22 cellular contexts compared by ENCODE assay signal in the genomic region with DNA sequence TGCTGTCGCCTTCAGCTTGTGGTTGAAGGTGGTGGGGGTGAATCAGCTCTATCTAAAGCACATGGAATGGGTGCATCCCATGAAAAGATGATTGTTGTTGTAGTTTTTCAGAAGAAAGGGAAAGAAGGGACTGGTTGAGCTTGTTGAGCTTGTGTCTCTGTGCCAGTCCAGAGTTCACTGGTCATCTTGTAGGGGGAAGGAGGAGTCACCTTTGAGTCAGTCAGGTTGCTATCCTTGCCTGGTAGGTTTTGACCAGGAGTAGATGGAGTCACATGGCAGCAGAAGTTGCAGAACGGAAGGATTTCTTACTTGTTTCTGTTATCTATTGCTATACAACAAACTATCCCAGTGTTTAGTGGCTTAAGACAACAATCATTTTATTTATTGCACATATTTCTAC.
"Had no signal": no experiment of that assay in that cellular context is flagged by ENCODE, and none has a peak within 500 bp of the region (broad histone marks: within the 10 kb centered on the region; RNA-seq: fewer than 3 reads in every experiment).

No MANE protein-coding gene starts in this region.

- H3K27ac ChIP-seq: colonic mucosa, dorsolateral prefrontal cortex, epithelial cell of prostate, heart left ventricle, lower lobe of right lung, pancreas, psoas muscle, right atrium auricular region, stomach, suprapubic skin, transverse colon had no signal

- H3K4me3 ChIP-seq: breast epithelium, colonic mucosa, dorsolateral prefrontal cortex, heart left ventricle, lower lobe of right lung, pancreas, psoas muscle, right atrium auricular region, stomach, suprapubic skin, transverse colon had no signal

- H3K36me3 ChIP-seq: breast epithelium, colonic mucosa, pancreas, right atrium auricular region, transverse colon had no signal

- H3K4me1 ChIP-seq: breast epithelium, colonic mucosa, heart left ventricle, lower lobe of right lung, pancreas, psoas muscle, right atrium auricular region, stomach, transverse colon had no signal

- H3K4me3 Mint-ChIP-seq: activated naive CD8-positive, alpha-beta T cell treated with anti-CD3 and anti-CD28 coated beads, Interleukin-2, amount 10 ng/mL, durations not matched to agents 7 days and 5 days had no signal

- H3K4me1 Mint-ChIP-seq: activated naive CD8-positive, alpha-beta T cell treated with anti-CD3 and anti-CD28 coated beads, Interleukin-2, amount 10 ng/mL, durations not matched to agents 7 days and 5 days had no signal

- H3K27ac Mint-ChIP-seq: activated naive CD8-positive, alpha-beta T cell treated with anti-CD3 and anti-CD28 coated beads, Interleukin-2, amount 10 ng/mL, durations not matched to agents 7 days and 5 days had no signal

- H3K9me3 Mint-ChIP-seq: activated naive CD8-positive, alpha-beta T cell treated with anti-CD3 and anti-CD28 coated beads, Interleukin-2, amount 10 ng/mL, durations not matched to agents 7 days and 5 days had no signal

- H3K36me3 Mint-ChIP-seq: activated naive CD8-positive, alpha-beta T cell treated with anti-CD3 and anti-CD28 coated beads, Interleukin-2, amount 10 ng/mL, durations not matched to agents 7 days and 5 days; naive thymus-derived CD8-positive, alpha-beta T cell had no signal

- H3K9me3 ChIP-seq: breast epithelium, colonic mucosa, lower lobe of right lung, pancreas, psoas muscle, right atrium auricular region, stomach, suprapubic skin, transverse colon had no signal

- H3K27me3 ChIP-seq: breast epithelium, colonic mucosa, heart left ventricle, pancreas, right atrium auricular region, stomach, suprapubic skin, transverse colon had no signal

- ATAC-seq: heart left ventricle; lower lobe of right lung; naive thymus-derived CD8-positive, alpha-beta T cell; pancreas; psoas muscle had no signal

- DNase-seq: activated CD4-positive, alpha-beta T cell treated with anti-CD3 and anti-CD28 coated beads for 4 hours; activated CD4-positive, alpha-beta T cell treated with anti-CD3 and anti-CD28 coated beads, Interleukin-2, amount 50 U/mL, for 48 hours; activated CD4-positive, CD25-positive, alpha-beta regulatory T cell; activated CD8-positive, alpha-beta memory T cell treated with anti-CD3 and anti-CD28 coated beads, Interleukin-2, amount 50 U/mL, for 48 hours; activated naive CD4-positive, alpha-beta T cell treated with Interleukin-2 at 50 U/mL for 16 hours; activated naive CD8-positive, alpha-beta T cell treated with anti-CD3 and anti-CD28 coated beads, Interleukin-2, amount 10 ng/mL, durations not matched to agents 7 days and 5 days; activated T-cell treated with anti-CD3 and anti-CD28 coated beads, Interleukin-2, amount 50 U/mL, for 48 hours; amniotic stem cell; colonic mucosa; dorsolateral prefrontal cortex; heart left ventricle; lower lobe of right lung; naive thymus-derived CD8-positive, alpha-beta T cell; pancreas; psoas muscle; stimulated activated CD4-positive, alpha-beta T cell treated with anti-CD3 and anti-CD28 coated beads, Interleukin-4, amount 100 ng/mL, for 24 hours; stomach; transverse colon had no signal
